Comparison of ENCODE assay signal across 11 cellular contexts in the genomic region with DNA sequence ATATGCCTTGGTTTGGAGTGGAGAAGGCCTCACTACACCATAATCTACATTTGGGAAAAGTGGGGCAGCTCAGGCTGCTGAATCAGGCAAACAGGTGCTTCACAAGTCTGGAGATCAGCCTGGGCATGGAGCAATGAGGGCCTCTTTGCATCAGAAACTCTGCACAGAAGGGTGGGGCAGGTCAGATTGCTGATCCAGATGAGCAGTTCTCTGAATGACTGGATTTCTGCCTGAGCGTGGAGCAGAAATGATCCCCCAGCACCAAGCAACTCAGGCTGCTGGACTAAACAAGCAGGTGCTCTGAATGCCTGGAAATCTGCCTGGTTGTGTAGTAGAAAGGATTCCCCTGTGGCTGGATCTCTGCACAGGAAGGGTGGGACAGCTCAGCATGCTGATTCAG.
A peak's percentile ranks its signal among the peaks of the same experiment; 100 is the strongest.
DNase-seq lines count a peak whose midpoint lies in the region; ATAC-seq and TF ChIP-seq lines count a peak whose summit lies in the region.
"Had no signal": no experiment of that assay in that cellular context is flagged by ENCODE, and none has a peak within 500 bp of the region (broad histone marks: within the 10 kb centered on the region; RNA-seq: fewer than 3 reads in every experiment).

No MANE protein-coding gene starts in this region.

- H2BK5ac ChIP-seq in neuronal stem cell (ENCODE audit: low read length), result no peak overlapping the region

- H2BK15ac ChIP-seq in neuronal stem cell (ENCODE audit: low read length), result no peak overlapping the region

- H3K9ac ChIP-seq in neuronal stem cell (ENCODE audit: low read depth, low read length, poor library complexity), result no peak overlapping the region

- H3K9me3 ChIP-seq in neuronal stem cell (replicated peaks in 1 of 2; ENCODE audit: control insufficient read depth in 2 of 2, insufficient read depth in 1 of 2, low read depth in 1 of 2, low read length in 2 of 2) (no peaks in the 10 kb centered on the region), tibial nerve (peaks cover 0 to under 1% (median 0%) of the 10 kb centered on the region in 4 donors)

- H3K27ac ChIP-seq in neuronal stem cell (replicated peaks; ENCODE audit: low read length) (no peak overlapping the region), tibial nerve (no peak overlapping the region)
- H3K27ac ChIP-seq: 22Rv1 had no signal

- peak overlapping the region; percentile 26 for H2AK5ac ChIP-seq in neuronal stem cell (ENCODE audit: low read depth, low read length)

- H2AFZ ChIP-seq in neuronal stem cell (ENCODE audit: low read length), result no peak overlapping the region

- no peak overlapping the region for H4K8ac ChIP-seq in neuronal stem cell (ENCODE audit: low read depth, low read length)

- TF ChIP-seq EP300 in tibial nerve (IDR thresholded peaks at IDR 0.05), result no peak

- no peak overlapping the region for H4K91ac ChIP-seq in neuronal stem cell (ENCODE audit: low read depth, low read length, poor library complexity)

- TF ChIP-seq POLR2A in tibial nerve (IDR thresholded peaks at IDR 0.05), result no peak

- no peak overlapping the region for H3K4me2 ChIP-seq in neuronal stem cell (ENCODE audit: insufficient read depth, low read length, poor library complexity, severe bottlenecking)

- DNase-seq in DMS 273 (lab: John Stamatoyannopoulos, UW; ENCODE audit: unreplicated experiment) (peak; percentile 39), DMS 273 treated with DMSO at 0.1 percent for 48 hours (lab: John Stamatoyannopoulos, UW) (no peak), neuronal stem cell (ENCODE audit: low spot score) (no peak), tibial nerve (ENCODE audit: low spot score in 2 of 2) (no peak), anterior cingulate cortex (lab: John Stamatoyannopoulos, UW) (no peak), NCI-H524 treated with DMSO at 0.1 percent for 48 hours (lab: John Stamatoyannopoulos, UW) (no peak)
- DNase-seq: DMS53, natural killer cell had no signal

- H3K4me3 ChIP-seq in neuronal stem cell (ENCODE audit: low read length in 2 of 2) (no peak overlapping the region), tibial nerve (no peak overlapping the region)

- H3K4me1 ChIP-seq in neuronal stem cell (ENCODE audit: control insufficient read depth in 2 of 2, insufficient read depth in 1 of 2, low read depth in 1 of 2, low read length in 2 of 2) (peaks cover 2 to 20% of the 10 kb centered on the region in 2 donors), tibial nerve (peaks cover 0 to 7% (median 2%) of the 10 kb centered on the region in 4 donors)

- H3K18ac ChIP-seq in neuronal stem cell (ENCODE audit: low read length), result no peak overlapping the region

- H3K36me3 ChIP-seq in neuronal stem cell (replicated peaks in 1 of 2; ENCODE audit: control insufficient read depth in 2 of 2, insufficient read depth in 2 of 2, low read length in 2 of 2) (no peaks in the 10 kb centered on the region), tibial nerve (no peaks in the 10 kb centered on the region)

- H3K4ac ChIP-seq in neuronal stem cell (ENCODE audit: low read length), result no peak overlapping the region

- no peak overlapping the region for H3K14ac ChIP-seq in neuronal stem cell (ENCODE audit: low read length)

- no CpG with 5 or more reads among the region's 1 CpG for WGBS in neuronal stem cell (ENCODE audit: extremely low coverage in 2 of 2, insufficient read length in 2 of 2, insufficient replicate concordance in 1 of 2), 2 donors
- 43 to 63% methylated on average over 1 of the region's 1 CpG for WGBS in tibial nerve, 2 donors

- no peak for TF ChIP-seq CTCF in tibial nerve (IDR thresholded peaks at IDR 0.05)

- H3K23ac ChIP-seq in neuronal stem cell (ENCODE audit: low read depth, low read length, poor library complexity), result no peak overlapping the region

- no peak overlapping the region for H2BK120ac ChIP-seq in neuronal stem cell (ENCODE audit: low read depth, low read length)

- no peak overlapping the region for H2BK12ac ChIP-seq in neuronal stem cell (ENCODE audit: low read length)

- ATAC-seq in HG02610 (IDR thresholded peaks at IDR 0.05; ENCODE audit: unreplicated experiment) (peak; percentile 91), HG03432 (IDR thresholded peaks at IDR 0.05; ENCODE audit: unreplicated experiment) (peak; percentile 78)
- ATAC-seq: natural killer cell had no signal

- H3K27me3 ChIP-seq in neuronal stem cell (ENCODE audit: control insufficient read depth in 3 of 3, insufficient read depth in 3 of 3, low read depth in 1 of 3, low read length in 3 of 3) (no peaks in the 10 kb centered on the region), tibial nerve (no peaks in the 10 kb centered on the region)

- no peaks in the 10 kb centered on the region for H3K79me1 ChIP-seq in neuronal stem cell (ENCODE audit: low read depth, low read length)
